ENCODE assay signal across 11 cellular contexts in the genomic region with DNA sequence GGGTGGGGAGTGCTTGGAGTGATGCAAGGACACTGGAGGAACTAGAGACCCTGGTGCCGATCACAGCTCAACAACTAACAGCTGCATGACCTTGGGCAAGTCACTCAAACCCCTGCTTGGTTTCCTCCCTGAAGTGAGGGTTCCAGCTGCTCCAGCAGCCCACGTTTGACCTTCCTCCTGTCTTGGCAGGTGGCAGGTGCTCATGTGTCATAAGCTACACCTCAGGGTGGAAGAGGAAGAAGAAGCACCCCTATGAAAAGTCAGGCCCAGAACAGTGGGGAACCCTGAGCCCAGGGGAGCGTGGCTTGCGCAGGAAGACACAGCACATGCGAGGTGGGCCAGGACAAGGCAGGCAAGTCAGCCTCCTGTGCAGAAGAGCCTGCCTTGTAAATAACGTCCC.
"Had no signal": no experiment of that assay in that cellular context is flagged by ENCODE, and none has a peak within 500 bp of the region (broad histone marks: within the 10 kb centered on the region; RNA-seq: fewer than 3 reads in every experiment).

No MANE protein-coding gene starts in this region.

- H3K27ac ChIP-seq: hepatocyte had no signal

- H3K27me3 Mint-ChIP-seq: activated CD4-positive, alpha-beta T cell treated with anti-CD3 and anti-CD28 coated beads for 36 hours; activated naive CD8-positive, alpha-beta T cell had no signal

- H3K27me3 ChIP-seq: hepatocyte had no signal

- DNase-seq: activated CD4-positive, alpha-beta T cell treated with anti-CD3 and anti-CD28 coated beads for 36 hours; activated CD4-positive, alpha-beta T cell treated with anti-CD3 and anti-CD28 coated beads, Interleukin-2, amount 50 U/mL, for 48 hours; dermis blood vessel endothelial cell; effector memory CD4-positive, alpha-beta T cell; mesendoderm; natural killer cell; stimulated activated CD4-positive, alpha-beta T cell treated with anti-CD3 and anti-CD28 coated beads, Interleukin-4, amount 100 ng/mL, for 4 hours; stimulated activated naive B cell treated with anti-CD40 and anti-IgM and Interleukin-4, amounts not matched to agents 10 μg/mL and 1 μg/mL and 100 μg/mL, for 72 hours had no signal

- H3K79me2 ChIP-seq: hepatocyte had no signal

- ATAC-seq: activated CD4-positive, alpha-beta T cell treated with anti-CD3 and anti-CD28 coated beads for 36 hours; natural killer cell; sciatic nerve had no signal

- H3K9me3 Mint-ChIP-seq: stimulated activated naive B cell treated with anti-CD40 and anti-IgM and Interleukin-4, amounts not matched to agents 10 μg/mL and 1 μg/mL and 100 μg/mL, for 72 hours had no signal

- H3K36me3 Mint-ChIP-seq: activated naive CD8-positive, alpha-beta T cell; natural killer cell; stimulated activated naive B cell treated with anti-CD40 and anti-IgM and Interleukin-4, amounts not matched to agents 10 μg/mL and 1 μg/mL and 100 μg/mL, for 72 hours had no signal

- H3K4me3 ChIP-seq: hepatocyte had no signal

- H2AFZ ChIP-seq: hepatocyte had no signal

- H3K4me2 ChIP-seq: hepatocyte had no signal

- H3K27ac Mint-ChIP-seq: activated CD4-positive, alpha-beta T cell treated with anti-CD3 and anti-CD28 coated beads for 36 hours; activated naive CD8-positive, alpha-beta T cell; natural killer cell had no signal

- H3K4me3 Mint-ChIP-seq: activated CD4-positive, alpha-beta T cell treated with anti-CD3 and anti-CD28 coated beads for 36 hours; activated naive CD8-positive, alpha-beta T cell; natural killer cell; stimulated activated naive B cell treated with anti-CD40 and anti-IgM and Interleukin-4, amounts not matched to agents 10 μg/mL and 1 μg/mL and 100 μg/mL, for 72 hours had no signal
